In genomic region chr6:16836186-16836981, GRCh38 we compare ENCODE assay signal across 8 cellular contexts.
DNase-seq lines count a peak whose midpoint lies in the region; ATAC-seq and TF ChIP-seq lines count a peak whose summit lies in the region.

No MANE protein-coding gene starts in this region.

- H3K4me1 ChIP-seq in ascending aorta: no peaks in the 10 kb centered on the region

- H3K9me3 ChIP-seq in ascending aorta: no peaks in the 10 kb centered on the region

- H3K27ac ChIP-seq in ascending aorta: no peak overlapping the region

- intact Hi-C loops in ascending aorta (cut with DNase I): no loop called here

- H3K9me3 Mint-ChIP-seq in nephron progenitor cell: no peaks in the 10 kb centered on the region

- H3K4me3 Mint-ChIP-seq in nephron progenitor cell: no peak overlapping the region

- H3K4me1 Mint-ChIP-seq in nephron progenitor cell: peaks cover 53% of the 10 kb centered on the region

- peak; percentile 60 for ATAC-seq in HG03060 (IDR thresholded peaks at IDR 0.05; ENCODE audit: low read depth, unreplicated experiment)

- peak overlapping the region; percentile 25 to 57 for H3K4me3 ChIP-seq in ascending aorta

- H3K36me3 Mint-ChIP-seq in nephron progenitor cell (ENCODE audit: low read depth): no peaks in the 10 kb centered on the region

- H3K27me3 Mint-ChIP-seq in nephron progenitor cell (ENCODE audit: low read depth, poor library complexity): no peaks in the 10 kb centered on the region

- no peaks in the 10 kb centered on the region for H3K27me3 ChIP-seq in ascending aorta

- TF ChIP-seq CTCF in ascending aorta (IDR thresholded peaks at IDR 0.05): no peak
- TF ChIP-seq CTCF in nephron progenitor cell (IDR thresholded peaks at IDR 0.05): no peak

- peak; percentile 7 for DNase-seq in stimulated activated CD4-positive, alpha-beta T cell treated with anti-CD3 and anti-CD28 coated beads, Interleukin-4, amount 100 ng/mL, for 24 hours
- DNase-seq in stimulated activated CD4-positive, alpha-beta T cell treated with anti-CD3 and anti-CD28 coated beads, Interleukin-4, amount 100 ng/mL, for 4 hours: no peak
- DNase-seq in ascending aorta (ENCODE audit: low spot score in 2 of 2): no peak
- no peak for DNase-seq in nephron progenitor cell
- DNase-seq in activated gamma-delta T cell (lab: John Stamatoyannopoulos, UW): no peak
- DNase-seq in activated effector memory CD4-positive, alpha-beta T cell treated with anti-CD3 and anti-CD28 coated beads, Interleukin-2, amount 50 U/mL, for 16 hours: no peak
- DNase-seq in NCI-H82 treated with DMSO at 0.1 percent for 48 hours (lab: John Stamatoyannopoulos, UW; ENCODE audit: unreplicated experiment): no peak

- peak overlapping the region; percentile 94 for H3K27ac Mint-ChIP-seq in nephron progenitor cell

- H3K36me3 ChIP-seq in ascending aorta: no peaks in the 10 kb centered on the region
